In the genomic region with DNA sequence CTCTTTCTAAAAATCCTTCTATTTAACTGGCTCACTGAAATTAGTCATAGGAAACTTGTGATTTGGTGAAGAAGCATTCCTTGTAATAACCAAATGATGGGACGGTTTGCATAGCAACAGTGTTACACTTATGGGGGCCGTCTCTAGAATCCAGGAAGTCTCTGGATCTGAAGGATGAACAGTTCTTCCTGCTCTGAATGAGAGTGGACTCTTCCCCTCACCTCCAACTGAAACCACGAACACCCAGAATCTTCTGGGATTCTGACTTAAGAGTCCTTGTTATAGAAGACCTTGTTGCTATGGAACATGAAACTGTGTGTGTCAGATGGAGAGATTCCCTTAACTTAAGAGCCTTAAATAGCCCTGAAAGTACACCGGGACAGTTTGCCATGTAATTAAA, we compare ENCODE assay signal across 1 cellular context.
A peak's percentile ranks its signal among the peaks of the same experiment; 100 is the strongest.
TF ChIP-seq lines count a peak whose summit lies in the region.

No MANE protein-coding gene starts in this region.

TF ChIP-seq in IMR-90, 13 proteins besides CTCF, POLR2A, EP300 and RAD21:
- TF ChIP-seq RFX5 (IDR thresholded peaks at IDR 0.05; ENCODE audit: low read depth, low read length), result 0 out of 2 replicates have a peak, but pooled peaks have one; percentile 30
- TF ChIP-seq MAFK (IDR thresholded peaks at IDR 0.05; ENCODE audit: low read depth, low read length), result no peak
